ENCODE assay signal across 26 cellular contexts in the genomic region with DNA sequence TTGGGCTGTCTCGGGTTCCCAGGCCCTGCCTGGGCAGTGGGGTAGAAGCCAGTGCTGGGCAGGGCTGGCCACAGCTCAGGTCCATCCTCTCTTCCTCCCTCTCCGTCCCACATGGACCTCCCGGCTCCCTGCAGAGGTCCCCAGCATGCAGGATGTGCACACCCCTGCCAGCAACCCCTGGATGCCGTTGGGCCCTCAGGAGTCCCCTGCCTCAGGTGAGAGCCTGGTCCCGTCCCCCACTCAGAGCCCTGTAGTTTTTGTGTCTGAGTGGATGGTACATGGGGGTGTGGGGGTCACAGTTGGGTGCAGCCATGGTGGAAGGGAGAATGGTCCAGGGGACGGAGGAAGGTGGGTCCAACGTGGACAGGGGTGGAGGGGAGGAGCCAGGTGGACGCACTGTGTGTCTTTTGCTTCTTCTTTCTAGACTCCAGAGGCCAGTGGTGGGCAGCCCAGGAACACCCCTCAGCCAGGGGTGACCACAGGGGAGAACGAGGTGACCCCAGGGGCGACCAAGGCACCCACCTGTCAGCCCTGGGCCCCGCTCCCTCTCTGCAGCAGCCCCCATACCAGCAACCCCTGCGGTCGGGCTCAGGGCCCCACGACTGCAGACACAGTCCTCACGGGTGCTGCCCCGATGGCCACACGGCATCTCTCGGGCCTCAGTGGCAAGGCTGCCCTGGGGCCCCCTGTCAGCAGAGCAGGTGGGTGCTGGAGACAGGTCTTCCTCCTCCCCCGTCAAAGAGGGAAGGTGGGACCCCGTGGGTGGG.
"Had no signal": no experiment of that assay in that cellular context is flagged by ENCODE, and none has a peak within 500 bp of the region (broad histone marks: within the 10 kb centered on the region; RNA-seq: fewer than 3 reads in every experiment).

No MANE protein-coding gene starts in this region.

- DNase-seq: activated CD4-positive, alpha-beta T cell treated with anti-CD3 and anti-CD28 coated beads, Interleukin-2, amount 50 U/mL, for 4 hours; activated naive CD4-positive, alpha-beta T cell treated with Interleukin-2 at 50 U/mL for 16 hours; activated naive CD8-positive, alpha-beta T cell treated with anti-CD3 and anti-CD28 coated beads, Interleukin-2, amount 50 U/mL, for 24 hours; anterior cingulate cortex; central memory CD4-positive, alpha-beta T cell; colonic mucosa; foreskin fibroblast; left colon; nephron progenitor cell; occipital lobe; stimulated activated CD4-positive, alpha-beta T cell treated with anti-CD3 and anti-CD28 coated beads, Interleukin-12 subunit alpha, Interleukin-12 subunit beta, amount 100 ng/mL, for 4 hours; stimulated activated CD4-positive, alpha-beta T cell treated with anti-CD3 and anti-CD28 coated beads, Interleukin-1b, Interleukin-23, amount 100 ng/mL, for 48 hours; stimulated activated CD8-positive, alpha-beta memory T cell treated with anti-CD3 and anti-CD28 coated beads, Interleukin-4, amount 100 ng/mL, for 48 hours; stimulated activated naive CD4-positive, alpha-beta T cell; substantia nigra had no signal

- FAIRE-seq: islet of Langerhans had no signal

- H3K36me3 Mint-ChIP-seq: brain, WTC11 had no signal

- H3K9me3 Mint-ChIP-seq: activated naive CD8-positive, alpha-beta T cell treated with anti-CD3 and anti-CD28 coated beads, Interleukin-2, amount 50 U/mL, for 24 hours; activated T-helper 1 cell treated with anti-CD3 and anti-CD28 coated beads, Interleukin-12 subunit alpha, Interleukin-12 subunit beta, Interleukin-2, Interleukin-4 antibody, amounts not matched to agents 30 ng/mL and 10 ng/mL and 1 ng/mL, durations not matched to agents 14 hours and 24 hours and 36 hours; brain; endodermal cell; nephron progenitor cell; T-helper 2 cell treated with Interferon-gamma antibody and Interleukin-4, amounts not matched to agents 5 μg/mL and 100 μg/mL, for 36 hours; WTC11 had no signal

- H3K4me2 ChIP-seq: hepatocyte had no signal

- ATAC-seq: activated naive CD8-positive, alpha-beta T cell treated with anti-CD3 and anti-CD28 coated beads, Interleukin-2, amount 50 U/mL, for 24 hours; left colon; WTC11 had no signal

- H3K4me3 ChIP-seq: colonic mucosa, hepatocyte, tibial nerve, vagina had no signal

- H3K27me3 Mint-ChIP-seq: progenitor cell of endocrine pancreas had no signal

- H3K36me3 ChIP-seq: colonic mucosa, vagina had no signal

- H2AFZ ChIP-seq: hepatocyte had no signal

- H3K27ac ChIP-seq: colonic mucosa, epithelial cell of prostate, hepatocyte, tibial nerve, vagina had no signal

- H3K79me2 ChIP-seq: hepatocyte had no signal

- H3K27ac Mint-ChIP-seq: activated naive CD8-positive, alpha-beta T cell treated with anti-CD3 and anti-CD28 coated beads, Interleukin-2, amount 50 U/mL, for 24 hours; activated T-helper 1 cell treated with anti-CD3 and anti-CD28 coated beads, Interleukin-12 subunit alpha, Interleukin-12 subunit beta, Interleukin-2, Interleukin-4 antibody, amounts not matched to agents 30 ng/mL and 10 ng/mL and 1 ng/mL, durations not matched to agents 14 hours and 24 hours and 36 hours; brain; endodermal cell; nephron progenitor cell; progenitor cell of endocrine pancreas; T-helper 2 cell treated with Interferon-gamma antibody and Interleukin-4, amounts not matched to agents 5 μg/mL and 100 μg/mL, for 36 hours; WTC11 had no signal

- H3K4me1 Mint-ChIP-seq: endodermal cell, WTC11 had no signal

- H3K27me3 ChIP-seq: colonic mucosa, hepatocyte, tibial nerve, vagina had no signal

- H3K4me1 ChIP-seq: colonic mucosa, vagina had no signal

- H3K9me3 ChIP-seq: colonic mucosa, tibial nerve, vagina had no signal

- H3K4me3 Mint-ChIP-seq: activated naive CD8-positive, alpha-beta T cell treated with anti-CD3 and anti-CD28 coated beads, Interleukin-2, amount 50 U/mL, for 24 hours; activated T-helper 1 cell treated with anti-CD3 and anti-CD28 coated beads, Interleukin-12 subunit alpha, Interleukin-12 subunit beta, Interleukin-2, Interleukin-4 antibody, amounts not matched to agents 30 ng/mL and 10 ng/mL and 1 ng/mL, durations not matched to agents 14 hours and 24 hours and 36 hours; brain; endodermal cell; nephron progenitor cell; T-helper 2 cell treated with Interferon-gamma antibody and Interleukin-4, amounts not matched to agents 5 μg/mL and 100 μg/mL, for 36 hours; WTC11 had no signal
